8 cellular contexts compared by ENCODE assay signal in the genomic region with DNA sequence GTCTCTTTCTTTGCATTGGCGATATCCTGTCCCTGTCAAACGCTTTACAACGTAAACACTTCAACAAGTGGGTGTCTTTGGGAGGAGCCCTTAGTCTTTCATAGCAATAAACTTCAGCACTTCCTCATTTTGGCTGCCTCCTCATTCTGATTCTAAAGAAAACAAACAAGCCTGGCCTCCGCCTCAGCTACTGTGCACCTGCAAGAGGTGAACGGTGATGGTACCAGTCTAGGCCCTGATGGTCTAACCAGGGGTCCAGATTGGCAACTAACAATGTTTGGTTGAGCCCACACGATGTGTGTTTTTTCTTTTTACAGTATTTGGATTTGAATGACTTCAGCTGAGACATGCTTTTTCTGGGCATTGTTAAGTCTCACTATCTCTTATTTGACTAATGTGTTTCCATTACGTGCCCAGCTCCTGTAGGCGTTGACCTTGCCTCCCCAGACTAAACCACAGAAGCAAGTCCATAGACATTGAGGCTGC. TPM values are rescaled to one million over a fixed set of nuclear protein-coding genes. Genes with fewer than 3 reads are reported as not detected.
DNase-seq lines count a peak whose midpoint lies in the region; ATAC-seq, FAIRE-seq and TF ChIP-seq lines count a peak whose summit lies in the region.

No MANE protein-coding gene starts in this region.

- H3K4me1 ChIP-seq in PC-3 (ENCODE audit: insufficient read depth, low read length) (no peaks in the 10 kb centered on the region), gastroesophageal sphincter (no peaks in the 10 kb centered on the region)

- H3K27ac ChIP-seq in PC-3 (ENCODE audit: low read length) (no peak overlapping the region), gastroesophageal sphincter (no peak overlapping the region)

- intact Hi-C loops in PC-3 (cut with micrococcal nuclease): no loop called here
- intact Hi-C loops in left colon (cut with DNase I, micrococcal nuclease): no loop called here

- no peak overlapping the region for H3K4me2 ChIP-seq in PC-3 (ENCODE audit: low read length)

- no peak for TF ChIP-seq EP300 in gastroesophageal sphincter (IDR thresholded peaks at IDR 0.05)

- H3K4me3 ChIP-seq in PC-3 (ENCODE audit: low read length) (no peak overlapping the region), gastroesophageal sphincter (no peak overlapping the region)

- no peaks in the 10 kb centered on the region for H3K9me3 ChIP-seq in PC-3 (ENCODE audit: low read length)
- H3K9me3 ChIP-seq in gastroesophageal sphincter: no peaks in the 10 kb centered on the region

- TF ChIP-seq POLR2A in gastroesophageal sphincter (IDR thresholded peaks at IDR 0.05): no peak

- H3K27me3 ChIP-seq in PC-3 (ENCODE audit: low read length): no peaks in the 10 kb centered on the region
- peaks cover 2% of the 10 kb centered on the region for H3K27me3 ChIP-seq in gastroesophageal sphincter

- H4K20me1 ChIP-seq in PC-3 (ENCODE audit: low read length): no peaks in the 10 kb centered on the region

- no peaks in the 10 kb centered on the region for H3F3A ChIP-seq in PC-3 (ENCODE audit: low read length, unreplicated experiment)

- no peaks in the 10 kb centered on the region for H3K9me2 ChIP-seq in PC-3 (replicated peaks; ENCODE audit: low read length)

- ATAC-seq in HG03025 (IDR thresholded peaks at IDR 0.05; ENCODE audit: low FRiP score, unreplicated experiment) (peak; percentile 97), PC-3 (peak; percentile 63), left colon (peak; percentile 90), gastroesophageal sphincter (no peak)

- DNase-seq in GM19239 (ENCODE audit: insufficient read length, low spot score) (peak; percentile 49), PC-3 (no peak), left colon (peak; percentile 59 to 68), kidney glomerular epithelial cell (lab: John Stamatoyannopoulos, UW) (no peak), NCI-H2227 (lab: John Stamatoyannopoulos, UW; ENCODE audit: unreplicated experiment) (no peak), SK-N-DZ (ENCODE audit: low spot score) (no peak)

- POLR2A ChIA-PET in PC-3 (lab: Charles Lee; ENCODE audit: unreplicated experiment): no interaction called here

- CTCF ChIA-PET in PC-3 (lab: Charles Lee): no interaction called here

- H3K9ac ChIP-seq in PC-3 (ENCODE audit: low read length): no peak overlapping the region

- WGBS in gastroesophageal sphincter (ENCODE audit: low coverage in 1 of 2), 2 donors: 65 to 84% methylated on average over 8 of the region's 8 CpGs

- H3K36me3 ChIP-seq in PC-3 (ENCODE audit: low read depth, low read length): no peaks in the 10 kb centered on the region
- no peaks in the 10 kb centered on the region for H3K36me3 ChIP-seq in gastroesophageal sphincter

- 0 out of 2 replicates have a peak overlapping the region, but pooled peaks have one; percentile 11 for H2AFZ ChIP-seq in PC-3 (ENCODE audit: low read length)

- FAIRE-seq in GM19239 (lab: Jason Lieb, UNC): peak; percentile 87

- TF ChIP-seq CTCF in PC-3 (conservative IDR thresholded peaks at IDR 0.05; ENCODE audit: low read depth, low read length) (no peak), gastroesophageal sphincter (IDR thresholded peaks at IDR 0.05) (no peak)

- BruUV-seq in PC-3 (replicated peaks; lab: Mats Ljungman, UMichigan): no TSS peak

- no peaks in the 10 kb centered on the region for H3K79me2 ChIP-seq in PC-3 (ENCODE audit: low read length)

RNA-seq across cellular contexts. Expression of a gene that starts 53.2 kb away (rescaled TPM):
- 50.4 and 54.9 TPM in 2 replicates for total RNA-seq in PC-3 (2014; rRNA removed)
- 10 to 100 TPM; 83.1 to 87.2 TPM for total RNA-seq in left colon
- total RNA-seq in gastroesophageal sphincter: 10 to 100 TPM; 68.5 to 75.1 (median 70.8) TPM
- 45.3 and 64.3 TPM in 2 replicates for polyA plus RNA-seq in SK-N-DZ (2014; cell fraction: cytosol; rRNA removed)
- 26.8 and 33.7 TPM in 2 replicates for polyA plus RNA-seq in SK-N-DZ (2014; cell fraction: nucleus; rRNA removed)

Comparison
In these comparisons a context has a peak if more than half of its experiments do, and no peak if none do; other contexts are left out.
1. DNase-seq: peak in GM19239 (single experiment) and left colon (2 of 2); none in PC-3 (single experiment), kidney glomerular epithelial cell (single experiment), NCI-H2227 (single experiment) and SK-N-DZ (single experiment).